Comparison of ENCODE assay signal across 1 cellular context in the genomic region with DNA sequence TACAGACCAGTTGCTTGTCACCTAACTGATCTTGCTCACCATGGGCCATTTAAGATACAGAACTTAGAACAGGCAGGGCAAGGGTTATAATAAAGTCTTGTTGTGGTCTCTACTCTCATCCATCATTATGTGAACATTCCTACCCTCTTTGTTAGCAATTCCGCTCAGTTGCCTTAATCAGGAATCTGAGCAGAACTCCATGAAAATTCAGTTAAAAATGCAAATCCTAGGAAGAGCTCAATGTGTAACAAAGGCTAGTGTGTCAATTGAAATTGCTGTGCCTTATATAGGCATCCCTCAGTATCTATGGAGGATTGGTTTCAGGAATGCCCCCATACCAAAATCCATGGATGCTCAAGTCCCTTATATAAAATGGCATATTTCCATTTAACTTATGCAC.
TF ChIP-seq lines count a peak whose summit lies in the region.

No MANE protein-coding gene starts in this region.

TF ChIP-seq in IMR-90, 13 proteins besides CTCF, POLR2A, EP300 and RAD21:
- TF ChIP-seq CHD1 (IDR thresholded peaks at IDR 0.05; ENCODE audit: low read depth, low read length) (no peak), MAFK (IDR thresholded peaks at IDR 0.05; ENCODE audit: low read depth, low read length) (no peak), RFX5 (IDR thresholded peaks at IDR 0.05; ENCODE audit: low read depth, low read length) (no peak), MXI1 (IDR thresholded peaks at IDR 0.05; ENCODE audit: borderline replicate concordance, low read depth, low read length) (no peak)
- TF ChIP-seq, protein P1, sequence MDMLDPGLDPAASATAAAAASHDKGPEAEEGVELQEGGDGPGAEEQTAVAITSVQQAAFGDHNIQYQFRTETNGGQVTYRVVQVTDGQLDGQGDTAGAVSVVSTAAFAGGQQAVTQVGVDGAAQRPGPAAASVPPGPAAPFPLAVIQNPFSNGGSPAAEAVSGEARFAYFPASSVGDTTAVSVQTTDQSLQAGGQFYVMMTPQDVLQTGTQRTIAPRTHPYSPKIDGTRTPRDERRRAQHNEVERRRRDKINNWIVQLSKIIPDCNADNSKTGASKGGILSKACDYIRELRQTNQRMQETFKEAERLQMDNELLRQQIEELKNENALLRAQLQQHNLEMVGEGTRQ (IDR thresholded peaks at IDR 0.05; ENCODE audit: low read depth, low read length) = no peak
